In genomic region chr10:43408331-43408709, GRCh38 we compare ENCODE assay signal across 8 cellular contexts. TPM values are rescaled to one million over a fixed set of nuclear protein-coding genes. Genes with fewer than 3 reads are reported as not detected.
DNase-seq lines count a peak whose midpoint lies in the region; ATAC-seq, FAIRE-seq and TF ChIP-seq lines count a peak whose summit lies in the region.

No MANE protein-coding gene starts in this region.

- H3K4me1 ChIP-seq in foreskin keratinocyte: peaks cover 24% of the 10 kb centered on the region
- H3K4me1 ChIP-seq in small intestine (ENCODE audit: control insufficient read depth in 2 of 2, insufficient read depth in 1 of 2, low read depth in 1 of 2, low read length in 1 of 2): peaks cover 0 to 7% of the 10 kb centered on the region in 2 donors

- TF ChIP-seq CTCF in foreskin keratinocyte (conservative IDR thresholded peaks at IDR 0.05): no peak

- peaks cover 32 to 56% (median 38%) of the 10 kb centered on the region in 3 donors for H3K4me1 Mint-ChIP-seq in T-cell

- H3K27ac ChIP-seq in foreskin keratinocyte (peak overlapping the region; percentile 96), small intestine (ENCODE audit: low read depth in 1 of 2, low read length in 1 of 2) (peak overlapping the region; percentile 95 to 99)

- 0 to 2% (median 0%) methylated on average over 30 to 31 of the region's 31 CpGs for WGBS in small intestine, 3 donors

- H3K36me3 ChIP-seq in small intestine (ENCODE audit: control insufficient read depth in 2 of 2, insufficient read depth in 2 of 2, low read length in 2 of 2): no peaks in the 10 kb centered on the region

- H3K27me3 Mint-ChIP-seq in T-cell: no peaks in the 10 kb centered on the region

- H3K4me3 ChIP-seq in small intestine (ENCODE audit: low read depth in 1 of 2, low read length in 2 of 2): peak overlapping the region; percentile 91 to 98

- CTCF ChIA-PET in T-cell (lab: Charles Lee): no interaction called here

- POLR2A ChIA-PET in T-cell (lab: Charles Lee): interaction anchor here (0.9 to 1.4 kb wide), 3 partner anchors 34 to 52 kb away, joined by 3 to 6 read pairs (median 4); no protein-coding TSS in a partner anchor

- no peaks in the 10 kb centered on the region for H3K27me3 ChIP-seq in foreskin keratinocyte
- H3K27me3 ChIP-seq in small intestine (ENCODE audit: control insufficient read depth in 2 of 2, insufficient read depth in 2 of 2, low read length in 2 of 2): no peaks in the 10 kb centered on the region

- peak overlapping the region; percentile 94 to 99 for H3K27ac Mint-ChIP-seq in T-cell

- no peaks in the 10 kb centered on the region for H3K9me3 Mint-ChIP-seq in T-cell

- no peak for ATAC-seq in T-cell (replicated peaks in 1 of 4)
- ATAC-seq in foreskin keratinocyte: peak; percentile 0

- H3K4me3 Mint-ChIP-seq in T-cell: peak overlapping the region; percentile 94 to 100 (median 97)

- no peaks in the 10 kb centered on the region for H3K9me3 ChIP-seq in small intestine (ENCODE audit: control insufficient read depth, low read depth)

- FAIRE-seq in small intestine (lab: Jason Lieb, UNC): no peak

- peak; percentile 77 for DNase-seq in activated CD8-positive, alpha-beta memory T cell treated with anti-CD3 and anti-CD28 coated beads, Interleukin-2, amount 50 U/mL, for 48 hours
- DNase-seq in activated CD8-positive, alpha-beta memory T cell treated with anti-CD3 and anti-CD28 coated beads for 24 hours: no peak
- DNase-seq in T-cell (peak in 3 of 34 experiments; percentile 12), foreskin keratinocyte (no peak), small intestine (no peak), SK-N-DZ (ENCODE audit: low spot score) (no peak), NCI-H510A (lab: John Stamatoyannopoulos, UW) (no peak), NCI-H524 (lab: John Stamatoyannopoulos, UW) (no peak)

- H3K36me3 Mint-ChIP-seq in T-cell: peaks cover 7% of the 10 kb centered on the region

RNA-seq across cellular contexts. Expression of gene HNRNPF, which starts 0.7 kb away (rescaled TPM):
- total RNA-seq in T-cell: 100 to 1,000 TPM; 124 to 224 (median 206) TPM
- total RNA-seq in foreskin keratinocyte: 267 and 292 TPM in 2 replicates
- polyA plus RNA-seq in foreskin keratinocyte: 155 and 182 TPM in 2 replicates
- polyA plus RNA-seq in small intestine: 100 to 1,000 TPM; 138 to 194 (median 158) TPM
- polyA plus RNA-seq in SK-N-DZ (2014; cell fraction: cytosol; rRNA removed): 164 and 165 TPM in 2 replicates
- polyA plus RNA-seq in SK-N-DZ (2014; cell fraction: nucleus; rRNA removed): 49.1 and 84.0 TPM in 2 replicates

RNA-seq across cellular contexts. Expression of gene ZNF487, which starts 28.6 kb away (rescaled TPM):
- total RNA-seq in T-cell (1 to 10 TPM; 3.2 to 8.5 (median 5.2) TPM), foreskin keratinocyte (2.7 and 3.0 TPM in 2 replicates)
- polyA plus RNA-seq in foreskin keratinocyte (1.5 and 2.3 TPM in 2 replicates), small intestine (10 to 100 TPM in 2 of 3 donors, 1 to 10 TPM in 1; 5.0 to 17.4 (median 11.3) TPM)
- polyA plus RNA-seq in SK-N-DZ (2014; cell fraction: cytosol; rRNA removed): 2.9 and 4.2 TPM in 2 replicates
- 2.2 and 2.6 TPM in 2 replicates for polyA plus RNA-seq in SK-N-DZ (2014; cell fraction: nucleus; rRNA removed)

RNA-seq across cellular contexts. Expression of gene FXYD4, which starts 36.9 kb away (rescaled TPM):
- total RNA-seq in T-cell (not detected), foreskin keratinocyte (not detected in 2 replicates)
- polyA plus RNA-seq in foreskin keratinocyte (not detected in 2 replicates), small intestine (under 1 TPM in 1 of 3 donors, not detected in 2; 0.10 TPM)
- not detected in 2 replicates for polyA plus RNA-seq in SK-N-DZ (2014; cell fraction: cytosol; rRNA removed)
- polyA plus RNA-seq in SK-N-DZ (2014; cell fraction: nucleus; rRNA removed): not detected in 2 replicates
